In the genomic region with DNA sequence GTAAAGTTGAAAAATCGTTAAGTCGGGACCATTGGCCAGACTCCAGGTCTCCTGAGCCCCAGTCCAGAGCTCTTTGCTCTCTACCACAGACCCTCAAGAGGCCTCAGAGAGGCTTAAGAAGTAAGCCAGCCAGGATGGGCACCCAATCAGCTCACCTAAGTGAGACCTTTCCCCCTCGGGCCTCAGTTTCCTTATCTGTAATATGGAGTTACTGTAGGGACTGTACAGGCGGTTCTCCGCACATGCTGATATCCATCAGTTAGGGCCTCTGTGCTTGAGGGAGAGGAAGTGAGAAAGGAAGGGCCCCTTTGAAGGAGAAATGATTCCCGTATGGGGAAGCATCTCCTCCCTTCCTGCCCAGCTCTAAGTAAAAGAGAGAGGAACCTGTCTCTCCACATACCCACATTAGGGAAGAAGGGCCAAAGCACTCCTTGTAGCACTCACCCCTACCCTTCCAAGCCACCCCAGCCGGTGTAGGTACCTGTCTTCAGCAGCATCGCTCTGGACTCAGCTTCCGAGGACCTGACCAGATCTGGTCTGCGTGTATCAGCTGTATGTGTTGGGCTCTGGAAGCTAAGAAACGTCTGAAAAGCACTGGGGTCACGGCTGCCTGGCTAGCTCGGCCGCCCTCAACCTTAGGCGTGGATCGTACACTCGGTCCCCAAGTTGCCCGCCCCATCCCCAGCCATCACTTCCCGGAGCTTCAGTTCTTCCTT, we compare ENCODE assay signal across 8 cellular contexts. TPM values are rescaled to one million over a fixed set of nuclear protein-coding genes. Genes with fewer than 3 reads are reported as not detected.
DNase-seq lines count a peak whose midpoint lies in the region; ATAC-seq lines count a peak whose summit lies in the region.

No MANE protein-coding gene starts in this region.

- H3K27ac Mint-ChIP-seq in stimulated activated naive B cell treated with anti-CD40 and anti-IgM and Interleukin-4, amounts not matched to agents 10 μg/mL and 1 μg/mL and 100 μg/mL, for 72 hours: peak overlapping the region; percentile 94

- H3K9ac ChIP-seq in iPS-20b (ENCODE audit: low read depth, low read length): peak overlapping the region; percentile 73; the same call in 1 of the 2 replicates

- H3K4me1 Mint-ChIP-seq in activated T-cell treated with anti-CD3 and anti-CD28 coated beads, Interleukin-2, amount 50 U/mL, for 4 hours (ENCODE audit: low read depth): peaks cover 28% of the 10 kb centered on the region
- peaks cover 18 to 31% of the 10 kb centered on the region in 2 donors for H3K4me1 Mint-ChIP-seq in stimulated activated naive B cell treated with anti-CD40 and anti-IgM and Interleukin-4, amounts not matched to agents 10 μg/mL and 1 μg/mL and 100 μg/mL, for 72 hours

- H3K9me3 ChIP-seq in iPS-20b (ENCODE audit: insufficient read depth, low read depth, low read length): no peaks in the 10 kb centered on the region

- H3K27ac ChIP-seq in angular gyrus (ENCODE audit: low read depth, low read length) (peak overlapping the region; percentile 49), iPS-20b (ENCODE audit: low read length) (no peak overlapping the region)

- H3K27me3 Mint-ChIP-seq in activated T-cell treated with anti-CD3 and anti-CD28 coated beads, Interleukin-2, amount 50 U/mL, for 4 hours (ENCODE audit: low read depth): no peaks in the 10 kb centered on the region
- H3K27me3 Mint-ChIP-seq in stimulated activated naive B cell treated with anti-CD40 and anti-IgM and Interleukin-4, amounts not matched to agents 10 μg/mL and 1 μg/mL and 100 μg/mL, for 72 hours: no peaks in the 10 kb centered on the region

- H3K4me1 ChIP-seq in iPS-20b (ENCODE audit: insufficient read depth, low read length): peaks cover 19% of the 10 kb centered on the region; the same call in 1 of the 2 replicates

- peak in 1 of 2 donors; percentile 1 for ATAC-seq in activated T-cell treated with anti-CD3 and anti-CD28 coated beads, Interleukin-2, amount 50 U/mL, for 4 hours
- ATAC-seq in stimulated activated naive B cell treated with anti-CD40 and anti-IgM and Interleukin-4, amounts not matched to agents 10 μg/mL and 1 μg/mL and 100 μg/mL, for 72 hours (replicated peaks): peak; percentile 42 to 49

- peak overlapping the region; percentile 86 for H3K4me3 Mint-ChIP-seq in activated T-cell treated with anti-CD3 and anti-CD28 coated beads, Interleukin-2, amount 50 U/mL, for 4 hours
- peak overlapping the region; percentile 88 to 94 for H3K4me3 Mint-ChIP-seq in stimulated activated naive B cell treated with anti-CD40 and anti-IgM and Interleukin-4, amounts not matched to agents 10 μg/mL and 1 μg/mL and 100 μg/mL, for 72 hours

- peak overlapping the region; percentile 67 for H3K4me3 ChIP-seq in Jurkat, Clone E6-1 (ENCODE audit: low read length)
- H3K4me3 ChIP-seq in iPS-20b (ENCODE audit: low read length): peak overlapping the region; percentile 83

- peaks cover 12% of the 10 kb centered on the region for H3K36me3 Mint-ChIP-seq in activated T-cell treated with anti-CD3 and anti-CD28 coated beads, Interleukin-2, amount 50 U/mL, for 4 hours (ENCODE audit: insufficient read depth)
- H3K36me3 Mint-ChIP-seq in stimulated activated naive B cell treated with anti-CD40 and anti-IgM and Interleukin-4, amounts not matched to agents 10 μg/mL and 1 μg/mL and 100 μg/mL, for 72 hours: peaks cover 26 to 31% of the 10 kb centered on the region in 2 donors

- peaks cover 19% of the 10 kb centered on the region for H3K36me3 ChIP-seq in iPS-20b (ENCODE audit: insufficient read depth, low read depth, low read length)

- H3K27me3 ChIP-seq in iPS-20b (ENCODE audit: insufficient read depth, low read length): peaks cover 17% of the 10 kb centered on the region

- H3K9me3 Mint-ChIP-seq in activated T-cell treated with anti-CD3 and anti-CD28 coated beads, Interleukin-2, amount 50 U/mL, for 4 hours: no peaks in the 10 kb centered on the region
- H3K9me3 Mint-ChIP-seq in stimulated activated naive B cell treated with anti-CD40 and anti-IgM and Interleukin-4, amounts not matched to agents 10 μg/mL and 1 μg/mL and 100 μg/mL, for 72 hours: no peaks in the 10 kb centered on the region

- DNase-seq in activated T-cell treated with anti-CD3 and anti-CD28 coated beads, Interleukin-2, amount 50 U/mL, for 4 hours: no peak
- no peak for DNase-seq in activated T-cell treated with anti-CD3 and anti-CD28 coated beads, Interleukin-2, amount 50 U/mL, for 48 hours
- DNase-seq in Jurkat, Clone E6-1 (ENCODE audit: low read depth, low spot score): no peak
- DNase-seq in stimulated activated naive B cell treated with anti-CD40 and anti-IgM and Interleukin-4, amounts not matched to agents 10 μg/mL and 1 μg/mL and 100 μg/mL, for 72 hours: no peak
- no peak for DNase-seq in NCI-H774 (lab: John Stamatoyannopoulos, UW)
- DNase-seq in NCI-H2227 treated with DMSO at 0.1 percent for 48 hours (lab: John Stamatoyannopoulos, UW): no peak

RNA-seq across cellular contexts. Expression of gene NAGA, which starts 0.7 kb away (rescaled TPM):
- 10 to 100 TPM; 14.2 to 16.4 (median 14.2) TPM for total RNA-seq in activated T-cell treated with anti-CD3 and anti-CD28 coated beads, Interleukin-2, amount 50 U/mL, for 4 hours
- 12.3 TPM for polyA plus RNA-seq in Jurkat, Clone E6-1 (2012; ENCODE audit: insufficient read depth, insufficient read length)

RNA-seq across cellular contexts. Expression of gene PHETA2, which starts 4.1 kb away (rescaled TPM):
- total RNA-seq in activated T-cell treated with anti-CD3 and anti-CD28 coated beads, Interleukin-2, amount 50 U/mL, for 4 hours: 1 to 10 TPM; 2.0 to 2.3 (median 2.1) TPM
- polyA plus RNA-seq in Jurkat, Clone E6-1 (2012; ENCODE audit: insufficient read depth, insufficient read length): not detected

RNA-seq across cellular contexts. Expression of gene SMDT1, which starts 9.5 kb away (rescaled TPM):
- total RNA-seq in activated T-cell treated with anti-CD3 and anti-CD28 coated beads, Interleukin-2, amount 50 U/mL, for 4 hours: 10 to 100 TPM; 84.0 to 88.2 (median 86.6) TPM
- 58.2 TPM for polyA plus RNA-seq in Jurkat, Clone E6-1 (2012; ENCODE audit: insufficient read depth, insufficient read length)

RNA-seq across cellular contexts. Expression of gene NDUFA6, which starts 20.6 kb away (rescaled TPM):
- total RNA-seq in activated T-cell treated with anti-CD3 and anti-CD28 coated beads, Interleukin-2, amount 50 U/mL, for 4 hours: 100 to 1,000 TPM in 2 of 3 donors, 10 to 100 TPM in 1; 96.3 to 129 (median 116) TPM
- 304 TPM for polyA plus RNA-seq in Jurkat, Clone E6-1 (2012; ENCODE audit: insufficient read depth, insufficient read length)
